Comparison of ENCODE assay signal across 10 cellular contexts in genomic region chr4:99821918-99822503, GRCh38. TPM values are rescaled to one million over a fixed set of nuclear protein-coding genes. Genes with fewer than 3 reads are reported as not detected.
DNase-seq lines count a peak whose midpoint lies in the region; ATAC-seq and TF ChIP-seq lines count a peak whose summit lies in the region.
"Had no signal": no experiment of that assay in that cellular context is flagged by ENCODE, and none has a peak within 500 bp of the region (broad histone marks: within the 10 kb centered on the region; RNA-seq: fewer than 3 reads in every experiment).

No MANE protein-coding gene starts in this region.

- H3K27me3 ChIP-seq in SK-N-SH (ENCODE audit: insufficient read depth) (no peaks in the 10 kb centered on the region), osteoblast (ENCODE audit: insufficient read depth, low read length) (no peaks in the 10 kb centered on the region), psoas muscle (ENCODE audit: insufficient read depth in 3 of 3, low read length in 2 of 3) (no peaks in the 10 kb centered on the region)

- no peak overlapping the region for H2AFZ ChIP-seq in SK-N-SH (ENCODE audit: low read depth)
- H2AFZ ChIP-seq in osteoblast (ENCODE audit: low read length): no peak overlapping the region

- H4K20me1 ChIP-seq in SK-N-SH (ENCODE audit: insufficient read depth) (no peaks in the 10 kb centered on the region), osteoblast (ENCODE audit: insufficient read depth, low read length) (no peaks in the 10 kb centered on the region)

- TF ChIP-seq RAD21 in SK-N-SH (IDR thresholded peaks at IDR 0.05; ENCODE audit: low read length): no peak

- H3K36me3 ChIP-seq in SK-N-SH (replicated peaks in 1 of 2; ENCODE audit: control insufficient read depth in 1 of 2, insufficient read depth in 2 of 2, low read length in 1 of 2) (no peaks in the 10 kb centered on the region), osteoblast (ENCODE audit: insufficient read depth, low read length) (no peaks in the 10 kb centered on the region), psoas muscle (ENCODE audit: insufficient read depth in 1 of 2, low read depth in 1 of 2) (no peaks in the 10 kb centered on the region)

- H3K4me2 ChIP-seq in SK-N-SH: no peak overlapping the region
- no peak overlapping the region for H3K4me2 ChIP-seq in osteoblast (ENCODE audit: insufficient read depth, low read length)

- H3K4me1 ChIP-seq in SK-N-SH (ENCODE audit: control insufficient read depth in 1 of 2, insufficient read depth in 2 of 2, low read depth in 1 of 2, low read length in 1 of 2) (no peaks in the 10 kb centered on the region; a peak in 1 of 4 replicates), osteoblast (ENCODE audit: insufficient read depth, low read length) (no peaks in the 10 kb centered on the region), psoas muscle (no peaks in the 10 kb centered on the region)

- no peaks in the 10 kb centered on the region for H3K27me3 Mint-ChIP-seq in T-helper 17 cell

- H3K4me1 Mint-ChIP-seq in T-helper 17 cell: peaks cover 69% of the 10 kb centered on the region

- H3K27ac Mint-ChIP-seq in T-helper 17 cell: peak overlapping the region; percentile 41

- no peaks in the 10 kb centered on the region for H3K9me2 ChIP-seq in SK-N-SH

- ATAC-seq in GM19397 (IDR thresholded peaks at IDR 0.05; ENCODE audit: unreplicated experiment) (peak; percentile 88), HG03135 (IDR thresholded peaks at IDR 0.05; ENCODE audit: unreplicated experiment) (peak; percentile 80), T-helper 17 cell (peak; percentile 55), psoas muscle (no peak)

- H3K27ac ChIP-seq in SK-N-SH (ENCODE audit: low read depth in 2 of 2, low read length in 1 of 2) (no peak overlapping the region), osteoblast (ENCODE audit: low read depth, low read length) (no peak overlapping the region), psoas muscle (no peak overlapping the region)

- H3K4me3 ChIP-seq in SK-N-SH (ENCODE audit: low read depth in 2 of 2, low read length in 1 of 2) (no peak overlapping the region), osteoblast (ENCODE audit: insufficient read depth, low read length) (no peak overlapping the region), psoas muscle (no peak overlapping the region)

- WGBS in SK-N-SH (ENCODE audit: low lambda C conversion rate): 34% methylated on average over 4 of the region's 4 CpGs
- 71 to 84% (median 81%) methylated on average over 4 of the region's 4 CpGs for WGBS in psoas muscle, 3 donors

- H3K9me3 ChIP-seq in T-helper 17 cell (ENCODE audit: control insufficient read depth, low read length, poor library complexity, severe bottlenecking): no peaks in the 10 kb centered on the region
- H3K9me3 ChIP-seq in SK-N-SH: no peaks in the 10 kb centered on the region
- H3K9me3 ChIP-seq in osteoblast (ENCODE audit: low read depth, low read length): no peaks in the 10 kb centered on the region
- H3K9me3 ChIP-seq in psoas muscle: no peaks in the 10 kb centered on the region

- DNase-seq in CD1c-positive myeloid dendritic cell (ENCODE audit: extremely low spot score) (peak; percentile 85), T-helper 17 cell (no peak), SK-N-SH (no peak), GM13976 (ENCODE audit: low spot score) (no peak), osteoblast (ENCODE audit: insufficient read length, low spot score, missing footprints) (no peak), psoas muscle (no peak)
- DNase-seq: NCI-H1417 had no signal

- H3K36me3 Mint-ChIP-seq in T-helper 17 cell (ENCODE audit: low read depth): peaks cover 7% of the 10 kb centered on the region

- intact Hi-C loops in psoas muscle (cut with DNase I): no loop called here

- TF ChIP-seq CTCF in SK-N-SH (IDR thresholded peaks at IDR 0.05) (no peak), GM13976 (IDR thresholded peaks at IDR 0.05; ENCODE audit: borderline replicate concordance, control extremely low read depth, extremely low read depth, insufficient read depth, missing control alignments) (no peak), osteoblast (IDR thresholded peaks at IDR 0.05; ENCODE audit: extremely low read depth, low read depth, low read length) (no peak), psoas muscle (IDR thresholded peaks at IDR 0.05) (no peak)

- CTCF ChIA-PET in SK-N-SH (lab: Yijun Ruan, JAX): interaction anchor here (0.9 kb wide), 1 partner anchor 10 kb away, joined by 4 read pairs; no protein-coding TSS in a partner anchor

- no peak for TF ChIP-seq EP300 in SK-N-SH (IDR thresholded peaks at IDR 0.05; ENCODE audit: borderline replicate concordance in 1 of 2, low read depth in 1 of 2, low read length in 1 of 2)

- POLR2A ChIA-PET in SK-N-SH (lab: Yijun Ruan, JAX): no interaction called here

- H3K9ac ChIP-seq in SK-N-SH: no peak overlapping the region

- H3K4me3 Mint-ChIP-seq in T-helper 17 cell: peak overlapping the region; percentile 46

- H3K79me2 ChIP-seq in SK-N-SH (ENCODE audit: insufficient read depth) (no peaks in the 10 kb centered on the region), osteoblast (ENCODE audit: insufficient read depth, low read length) (no peaks in the 10 kb centered on the region)

- in situ Hi-C loops in GM13976 (cut with MboI; ENCODE audit: low sequenced_read_pairs, unreplicated experiment): loop anchor here (25.0 kb wide), 1 partner anchor 710 kb away; no protein-coding TSS in a partner anchor

- H3F3A ChIP-seq in SK-N-SH (replicated peaks; ENCODE audit: insufficient read depth): no peaks in the 10 kb centered on the region

TF ChIP-seq in SK-N-SH, 30 proteins besides CTCF, POLR2A, EP300 and RAD21:
- TF ChIP-seq YY1 (IDR thresholded peaks at IDR 0.05; ENCODE audit: low read depth): no peak
- TF ChIP-seq, protein P1, sequence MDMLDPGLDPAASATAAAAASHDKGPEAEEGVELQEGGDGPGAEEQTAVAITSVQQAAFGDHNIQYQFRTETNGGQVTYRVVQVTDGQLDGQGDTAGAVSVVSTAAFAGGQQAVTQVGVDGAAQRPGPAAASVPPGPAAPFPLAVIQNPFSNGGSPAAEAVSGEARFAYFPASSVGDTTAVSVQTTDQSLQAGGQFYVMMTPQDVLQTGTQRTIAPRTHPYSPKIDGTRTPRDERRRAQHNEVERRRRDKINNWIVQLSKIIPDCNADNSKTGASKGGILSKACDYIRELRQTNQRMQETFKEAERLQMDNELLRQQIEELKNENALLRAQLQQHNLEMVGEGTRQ (IDR thresholded peaks at IDR 0.05; ENCODE audit: borderline replicate concordance, low read depth, low read length): no peak
- no peak for TF ChIP-seq MAX (IDR thresholded peaks at IDR 0.05; ENCODE audit: low read depth)
- TF ChIP-seq FOXM1 (IDR thresholded peaks at IDR 0.05; ENCODE audit: low read depth): no peak
- TF ChIP-seq, protein P2, sequence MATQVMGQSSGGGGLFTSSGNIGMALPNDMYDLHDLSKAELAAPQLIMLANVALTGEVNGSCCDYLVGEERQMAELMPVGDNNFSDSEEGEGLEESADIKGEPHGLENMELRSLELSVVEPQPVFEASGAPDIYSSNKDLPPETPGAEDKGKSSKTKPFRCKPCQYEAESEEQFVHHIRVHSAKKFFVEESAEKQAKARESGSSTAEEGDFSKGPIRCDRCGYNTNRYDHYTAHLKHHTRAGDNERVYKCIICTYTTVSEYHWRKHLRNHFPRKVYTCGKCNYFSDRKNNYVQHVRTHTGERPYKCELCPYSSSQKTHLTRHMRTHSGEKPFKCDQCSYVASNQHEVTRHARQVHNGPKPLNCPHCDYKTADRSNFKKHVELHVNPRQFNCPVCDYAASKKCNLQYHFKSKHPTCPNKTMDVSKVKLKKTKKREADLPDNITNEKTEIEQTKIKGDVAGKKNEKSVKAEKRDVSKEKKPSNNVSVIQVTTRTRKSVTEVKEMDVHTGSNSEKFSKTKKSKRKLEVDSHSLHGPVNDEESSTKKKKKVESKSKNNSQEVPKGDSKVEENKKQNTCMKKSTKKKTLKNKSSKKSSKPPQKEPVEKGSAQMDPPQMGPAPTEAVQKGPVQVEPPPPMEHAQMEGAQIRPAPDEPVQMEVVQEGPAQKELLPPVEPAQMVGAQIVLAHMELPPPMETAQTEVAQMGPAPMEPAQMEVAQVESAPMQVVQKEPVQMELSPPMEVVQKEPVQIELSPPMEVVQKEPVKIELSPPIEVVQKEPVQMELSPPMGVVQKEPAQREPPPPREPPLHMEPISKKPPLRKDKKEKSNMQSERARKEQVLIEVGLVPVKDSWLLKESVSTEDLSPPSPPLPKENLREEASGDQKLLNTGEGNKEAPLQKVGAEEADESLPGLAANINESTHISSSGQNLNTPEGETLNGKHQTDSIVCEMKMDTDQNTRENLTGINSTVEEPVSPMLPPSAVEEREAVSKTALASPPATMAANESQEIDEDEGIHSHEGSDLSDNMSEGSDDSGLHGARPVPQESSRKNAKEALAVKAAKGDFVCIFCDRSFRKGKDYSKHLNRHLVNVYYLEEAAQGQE (IDR thresholded peaks at IDR 0.05; ENCODE audit: low read depth, low read length): no peak
- TF ChIP-seq RFX5 (IDR thresholded peaks at IDR 0.05; ENCODE audit: low read length): no peak
- no peak for TF ChIP-seq CHD2 (IDR thresholded peaks at IDR 0.05; ENCODE audit: low read length, partially characterized antibody)
- TF ChIP-seq MXI1 (IDR thresholded peaks at IDR 0.05; ENCODE audit: low read depth, low read length): no peak

RNA-seq across cellular contexts. Expression of gene DAPP1, which starts 5.4 kb away (rescaled TPM):
- total RNA-seq in T-helper 17 cell: 10 to 100 TPM; 24.5 to 50.4 TPM
- not detected in 2 replicates for polyA plus RNA-seq in SK-N-SH (2012; rRNA removed)
- not detected in 2 replicates for polyA plus RNA-seq in SK-N-SH (2012; cell fraction: cytosol; rRNA removed)
- polyA plus RNA-seq in SK-N-SH (2012; cell fraction: nucleus; rRNA removed): not detected in 2 replicates
- total RNA-seq in osteoblast: not detected in 2 replicates
- total RNA-seq in psoas muscle: 1 to 10 TPM in 2 of 4 donors, under 1 TPM in 2; 0.46 to 1.3 (median 0.76) TPM
- polyA plus RNA-seq in psoas muscle: under 1 TPM; 0.06 to 0.53 (median 0.18) TPM
- total RNA-seq: glomerular endothelial cell had no signal

Comparison
In these comparisons a context has a peak if more than half of its experiments do, and no peak if none do; other contexts are left out.
1. ATAC-seq: peak in GM19397 (single experiment), HG03135 (single experiment) and T-helper 17 cell (single experiment); none in psoas muscle (0 of 4).
2. RNA of gene DAPP1, which starts 5.4 kb away (total RNA-seq): 24.5 to 50.4 TPM in T-helper 17 cell; 0.46 to 1.3 TPM in psoas muscle and not detected in osteoblast; every median in the first group is over 10 times any median in the second.